ENCODE assay signal across 8 cellular contexts in genomic region chr15:41401904-41402267, GRCh38. TPM values are rescaled to one million over a fixed set of nuclear protein-coding genes. Genes with fewer than 3 reads are reported as not detected.
A peak's percentile ranks its signal among the peaks of the same experiment; 100 is the strongest.
DNase-seq lines count a peak whose midpoint lies in the region; ATAC-seq and TF ChIP-seq lines count a peak whose summit lies in the region.

No MANE protein-coding gene starts in this region.

- H3K27me3 ChIP-seq in BJ (ENCODE audit: control insufficient read depth, insufficient read depth, low read length) (no peaks in the 10 kb centered on the region), brain microvascular endothelial cell (replicated peaks) (no peaks in the 10 kb centered on the region)

- H3K4me3 ChIP-seq in BJ (ENCODE audit: low read depth, low read length) (peak overlapping the region; percentile 78), brain microvascular endothelial cell (ENCODE audit: low read depth, low read length) (peak overlapping the region; percentile 94)

- H3K4me3 Mint-ChIP-seq in mesothelial cell of epicardium: peak overlapping the region; percentile 87

- H3K4me1 Mint-ChIP-seq in mesothelial cell of epicardium: peaks cover 6% of the 10 kb centered on the region

- DNase-seq in BJ (ENCODE audit: low read depth) (no peak), brain microvascular endothelial cell (no peak), mesothelial cell of epicardium (ENCODE audit: low spot score in 2 of 2, unreplicated experiment in 2 of 2) (no peak), UCSD-AML1 (lab: John Stamatoyannopoulos, UW; ENCODE audit: unreplicated experiment) (no peak), iPS-NIHi7 (ENCODE audit: extremely low spot score) (no peak)

- POLR2A ChIA-PET in BJ (lab: Charles Lee): no interaction called here

- H3K9me3 Mint-ChIP-seq in mesothelial cell of epicardium: no peaks in the 10 kb centered on the region

- ATAC-seq in HG03378 (IDR thresholded peaks at IDR 0.05; ENCODE audit: unreplicated experiment): peak; percentile 24
- ATAC-seq in GM18858 (IDR thresholded peaks at IDR 0.05; ENCODE audit: unreplicated experiment): no peak
- no peak for ATAC-seq in HG02588 (IDR thresholded peaks at IDR 0.05; ENCODE audit: unreplicated experiment)

- CTCF ChIA-PET in BJ (lab: Yijun Ruan, JAX): interaction anchor here (1.2 kb wide), 1 partner anchor 12 kb away, joined by 3 read pairs; no protein-coding TSS in a partner anchor

- H3K36me3 ChIP-seq in BJ (ENCODE audit: control insufficient read depth, insufficient read depth, low read length): no peaks in the 10 kb centered on the region
- no peaks in the 10 kb centered on the region for H3K36me3 ChIP-seq in brain microvascular endothelial cell (replicated peaks)

- peaks cover 2% of the 10 kb centered on the region for H3K36me3 Mint-ChIP-seq in mesothelial cell of epicardium

- H3K27ac Mint-ChIP-seq in mesothelial cell of epicardium: peak overlapping the region; percentile 95

- peak overlapping the region; percentile 65 for H3K27ac ChIP-seq in brain microvascular endothelial cell

- in situ Hi-C loops in brain microvascular endothelial cell (cut with HindIII; ENCODE audit: low pct_ligation_motif_present, low sequenced_read_pairs): no loop called here

- no peak for TF ChIP-seq CTCF in BJ (IDR thresholded peaks at IDR 0.05; ENCODE audit: insufficient read depth, low read depth, low read length)
- TF ChIP-seq CTCF in brain microvascular endothelial cell (IDR thresholded peaks at IDR 0.05; ENCODE audit: low read depth, low read length, missing control alignments): no peak
- TF ChIP-seq CTCF in mesothelial cell of epicardium (IDR thresholded peaks at IDR 0.05; ENCODE audit: unreplicated experiment): no peak

- H3K27me3 Mint-ChIP-seq in mesothelial cell of epicardium (ENCODE audit: low read depth): no peaks in the 10 kb centered on the region

RNA-seq across cellular contexts. Expression of gene NDUFAF1, which starts 0.4 kb away (rescaled TPM):
- polyA plus RNA-seq in BJ (2011; rRNA removed): 8.9 and 17.2 TPM in 2 replicates
- polyA minus RNA-seq in BJ (2011; rRNA and poly(A)+ RNA removed): 2.7 and 2.8 TPM in 2 replicates
- 13.3 to 14.1 TPM (median 13.4 TPM) in 3 replicates for total RNA-seq in mesothelial cell of epicardium

RNA-seq across cellular contexts. Expression of gene RTF1, which starts 15.0 kb away (rescaled TPM):
- polyA plus RNA-seq in BJ (2011; rRNA removed): 22.6 and 27.2 TPM in 2 replicates
- 11.8 and 12.8 TPM in 2 replicates for polyA minus RNA-seq in BJ (2011; rRNA and poly(A)+ RNA removed)
- 58.1 to 66.9 TPM (median 63.5 TPM) in 3 replicates for total RNA-seq in mesothelial cell of epicardium
